1 cellular context compared by ENCODE assay signal in the genomic region with DNA sequence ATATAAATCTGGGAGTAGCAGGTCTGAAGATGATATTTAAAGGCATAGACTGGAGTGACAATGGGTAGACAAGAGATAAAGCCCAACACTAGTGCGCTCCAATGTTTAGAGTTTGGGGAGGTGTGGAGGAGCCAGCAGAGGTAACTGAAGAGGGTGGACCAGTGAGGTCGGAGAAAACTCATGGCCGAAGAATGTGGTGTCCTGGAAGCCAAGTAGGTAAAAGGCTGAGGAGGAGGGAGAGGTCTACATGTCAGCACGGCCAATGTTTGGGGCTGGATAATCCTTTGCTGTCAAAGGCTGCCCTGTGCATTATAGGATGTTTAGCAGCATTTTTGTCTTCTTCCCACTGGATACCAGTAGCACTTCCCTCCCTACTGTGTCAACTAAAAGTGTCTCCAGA.
TF ChIP-seq lines count a peak whose summit lies in the region.

No MANE protein-coding gene starts in this region.

TF ChIP-seq in H1, 55 proteins besides CTCF, POLR2A, EP300 and RAD21 (continued from another document):
- TF ChIP-seq, protein P1, sequence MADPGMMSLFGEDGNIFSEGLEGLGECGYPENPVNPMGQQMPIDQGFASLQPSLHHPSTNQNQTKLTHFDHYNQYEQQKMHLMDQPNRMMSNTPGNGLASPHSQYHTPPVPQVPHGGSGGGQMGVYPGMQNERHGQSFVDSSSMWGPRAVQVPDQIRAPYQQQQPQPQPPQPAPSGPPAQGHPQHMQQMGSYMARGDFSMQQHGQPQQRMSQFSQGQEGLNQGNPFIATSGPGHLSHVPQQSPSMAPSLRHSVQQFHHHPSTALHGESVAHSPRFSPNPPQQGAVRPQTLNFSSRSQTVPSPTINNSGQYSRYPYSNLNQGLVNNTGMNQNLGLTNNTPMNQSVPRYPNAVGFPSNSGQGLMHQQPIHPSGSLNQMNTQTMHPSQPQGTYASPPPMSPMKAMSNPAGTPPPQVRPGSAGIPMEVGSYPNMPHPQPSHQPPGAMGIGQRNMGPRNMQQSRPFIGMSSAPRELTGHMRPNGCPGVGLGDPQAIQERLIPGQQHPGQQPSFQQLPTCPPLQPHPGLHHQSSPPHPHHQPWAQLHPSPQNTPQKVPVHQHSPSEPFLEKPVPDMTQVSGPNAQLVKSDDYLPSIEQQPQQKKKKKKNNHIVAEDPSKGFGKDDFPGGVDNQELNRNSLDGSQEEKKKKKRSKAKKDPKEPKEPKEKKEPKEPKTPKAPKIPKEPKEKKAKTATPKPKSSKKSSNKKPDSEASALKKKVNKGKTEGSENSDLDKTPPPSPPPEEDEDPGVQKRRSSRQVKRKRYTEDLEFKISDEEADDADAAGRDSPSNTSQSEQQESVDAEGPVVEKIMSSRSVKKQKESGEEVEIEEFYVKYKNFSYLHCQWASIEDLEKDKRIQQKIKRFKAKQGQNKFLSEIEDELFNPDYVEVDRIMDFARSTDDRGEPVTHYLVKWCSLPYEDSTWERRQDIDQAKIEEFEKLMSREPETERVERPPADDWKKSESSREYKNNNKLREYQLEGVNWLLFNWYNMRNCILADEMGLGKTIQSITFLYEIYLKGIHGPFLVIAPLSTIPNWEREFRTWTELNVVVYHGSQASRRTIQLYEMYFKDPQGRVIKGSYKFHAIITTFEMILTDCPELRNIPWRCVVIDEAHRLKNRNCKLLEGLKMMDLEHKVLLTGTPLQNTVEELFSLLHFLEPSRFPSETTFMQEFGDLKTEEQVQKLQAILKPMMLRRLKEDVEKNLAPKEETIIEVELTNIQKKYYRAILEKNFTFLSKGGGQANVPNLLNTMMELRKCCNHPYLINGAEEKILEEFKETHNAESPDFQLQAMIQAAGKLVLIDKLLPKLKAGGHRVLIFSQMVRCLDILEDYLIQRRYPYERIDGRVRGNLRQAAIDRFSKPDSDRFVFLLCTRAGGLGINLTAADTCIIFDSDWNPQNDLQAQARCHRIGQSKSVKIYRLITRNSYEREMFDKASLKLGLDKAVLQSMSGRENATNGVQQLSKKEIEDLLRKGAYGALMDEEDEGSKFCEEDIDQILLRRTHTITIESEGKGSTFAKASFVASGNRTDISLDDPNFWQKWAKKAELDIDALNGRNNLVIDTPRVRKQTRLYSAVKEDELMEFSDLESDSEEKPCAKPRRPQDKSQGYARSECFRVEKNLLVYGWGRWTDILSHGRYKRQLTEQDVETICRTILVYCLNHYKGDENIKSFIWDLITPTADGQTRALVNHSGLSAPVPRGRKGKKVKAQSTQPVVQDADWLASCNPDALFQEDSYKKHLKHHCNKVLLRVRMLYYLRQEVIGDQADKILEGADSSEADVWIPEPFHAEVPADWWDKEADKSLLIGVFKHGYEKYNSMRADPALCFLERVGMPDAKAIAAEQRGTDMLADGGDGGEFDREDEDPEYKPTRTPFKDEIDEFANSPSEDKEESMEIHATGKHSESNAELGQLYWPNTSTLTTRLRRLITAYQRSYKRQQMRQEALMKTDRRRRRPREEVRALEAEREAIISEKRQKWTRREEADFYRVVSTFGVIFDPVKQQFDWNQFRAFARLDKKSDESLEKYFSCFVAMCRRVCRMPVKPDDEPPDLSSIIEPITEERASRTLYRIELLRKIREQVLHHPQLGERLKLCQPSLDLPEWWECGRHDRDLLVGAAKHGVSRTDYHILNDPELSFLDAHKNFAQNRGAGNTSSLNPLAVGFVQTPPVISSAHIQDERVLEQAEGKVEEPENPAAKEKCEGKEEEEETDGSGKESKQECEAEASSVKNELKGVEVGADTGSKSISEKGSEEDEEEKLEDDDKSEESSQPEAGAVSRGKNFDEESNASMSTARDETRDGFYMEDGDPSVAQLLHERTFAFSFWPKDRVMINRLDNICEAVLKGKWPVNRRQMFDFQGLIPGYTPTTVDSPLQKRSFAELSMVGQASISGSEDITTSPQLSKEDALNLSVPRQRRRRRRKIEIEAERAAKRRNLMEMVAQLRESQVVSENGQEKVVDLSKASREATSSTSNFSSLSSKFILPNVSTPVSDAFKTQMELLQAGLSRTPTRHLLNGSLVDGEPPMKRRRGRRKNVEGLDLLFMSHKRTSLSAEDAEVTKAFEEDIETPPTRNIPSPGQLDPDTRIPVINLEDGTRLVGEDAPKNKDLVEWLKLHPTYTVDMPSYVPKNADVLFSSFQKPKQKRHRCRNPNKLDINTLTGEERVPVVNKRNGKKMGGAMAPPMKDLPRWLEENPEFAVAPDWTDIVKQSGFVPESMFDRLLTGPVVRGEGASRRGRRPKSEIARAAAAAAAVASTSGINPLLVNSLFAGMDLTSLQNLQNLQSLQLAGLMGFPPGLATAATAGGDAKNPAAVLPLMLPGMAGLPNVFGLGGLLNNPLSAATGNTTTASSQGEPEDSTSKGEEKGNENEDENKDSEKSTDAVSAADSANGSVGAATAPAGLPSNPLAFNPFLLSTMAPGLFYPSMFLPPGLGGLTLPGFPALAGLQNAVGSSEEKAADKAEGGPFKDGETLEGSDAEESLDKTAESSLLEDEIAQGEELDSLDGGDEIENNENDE (IDR thresholded peaks at IDR 0.05; ENCODE audit: insufficient replicate concordance, low read length), result no peak
- TF ChIP-seq, protein P2, sequence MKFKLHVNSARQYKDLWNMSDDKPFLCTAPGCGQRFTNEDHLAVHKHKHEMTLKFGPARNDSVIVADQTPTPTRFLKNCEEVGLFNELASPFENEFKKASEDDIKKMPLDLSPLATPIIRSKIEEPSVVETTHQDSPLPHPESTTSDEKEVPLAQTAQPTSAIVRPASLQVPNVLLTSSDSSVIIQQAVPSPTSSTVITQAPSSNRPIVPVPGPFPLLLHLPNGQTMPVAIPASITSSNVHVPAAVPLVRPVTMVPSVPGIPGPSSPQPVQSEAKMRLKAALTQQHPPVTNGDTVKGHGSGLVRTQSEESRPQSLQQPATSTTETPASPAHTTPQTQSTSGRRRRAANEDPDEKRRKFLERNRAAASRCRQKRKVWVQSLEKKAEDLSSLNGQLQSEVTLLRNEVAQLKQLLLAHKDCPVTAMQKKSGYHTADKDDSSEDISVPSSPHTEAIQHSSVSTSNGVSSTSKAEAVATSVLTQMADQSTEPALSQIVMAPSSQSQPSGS (IDR thresholded peaks at IDR 0.05; ENCODE audit: low read length), result no peak
- TF ChIP-seq CBX5 (IDR thresholded peaks at IDR 0.05; ENCODE audit: low read depth, low read length) (no peak), BRCA1 (IDR thresholded peaks at IDR 0.05; ENCODE audit: low read depth, low read length) (no peak), KDM4A (IDR thresholded peaks at IDR 0.05; ENCODE audit: low read depth, low read length, severe bottlenecking) (no peak), TAF7 (optimal IDR thresholded peaks at IDR 0.05; ENCODE audit: borderline replicate concordance, low read depth, low read length) (no peak), KDM5A (IDR thresholded peaks at IDR 0.05; ENCODE audit: low read length) (no peak), HDAC6 (IDR thresholded peaks at IDR 0.05; ENCODE audit: low read depth, low read length) (no peak)
